29 cellular contexts compared by ENCODE assay signal in the genomic region with DNA sequence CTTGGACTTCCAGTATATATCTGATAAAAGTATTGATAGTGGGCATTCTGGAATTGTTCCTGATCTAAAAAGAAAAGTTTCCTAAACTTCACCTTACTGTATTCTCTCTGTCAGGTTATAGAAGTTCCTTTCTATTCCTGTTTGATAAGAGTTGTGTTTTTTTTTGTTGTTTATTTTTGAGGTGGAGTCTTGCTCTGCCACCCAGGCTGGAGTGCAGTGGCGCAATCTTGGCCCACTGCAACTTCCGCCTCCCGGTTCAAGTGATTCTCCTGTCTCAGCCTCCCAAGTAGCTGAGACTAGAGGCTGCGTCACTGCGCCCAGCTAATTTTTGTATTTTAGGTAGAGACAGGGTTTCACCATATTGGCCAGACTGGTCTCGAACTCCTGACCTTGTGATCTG.
"Had no signal": no experiment of that assay in that cellular context is flagged by ENCODE, and none has a peak within 500 bp of the region (broad histone marks: within the 10 kb centered on the region; RNA-seq: fewer than 3 reads in every experiment).

No MANE protein-coding gene starts in this region.

- H3K27ac Mint-ChIP-seq: effector memory CD8-positive, alpha-beta T cell; immature natural killer cell; memory B cell; naive thymus-derived CD4-positive, alpha-beta T cell; nephron; neural progenitor cell; stimulated activated effector memory CD8-positive, alpha-beta T cell treated with anti-CD3 and anti-CD28 coated beads, Interleukin-12 subunit alpha, Interleukin-12 subunit beta, amount 100 ng/mL, for 72 hours had no signal

- H3K27me3 Mint-ChIP-seq: effector memory CD8-positive, alpha-beta T cell; memory B cell; naive thymus-derived CD4-positive, alpha-beta T cell had no signal

- H3K9me3 Mint-ChIP-seq: effector memory CD8-positive, alpha-beta T cell; immature natural killer cell; stimulated activated effector memory CD8-positive, alpha-beta T cell treated with anti-CD3 and anti-CD28 coated beads, Interleukin-12 subunit alpha, Interleukin-12 subunit beta, amount 100 ng/mL, for 72 hours had no signal

- DNase-seq: cortex of kidney; effector memory CD8-positive, alpha-beta T cell; erythroblast; esophagus squamous epithelium; foreskin melanocyte; hypothalamus; immature natural killer cell; islet precursor cell; kidney glomerular epithelial cell; naive thymus-derived CD4-positive, alpha-beta T cell; nucleus accumbens; sigmoid colon; stimulated activated CD4-positive, alpha-beta T cell treated with anti-CD3 and anti-CD28 coated beads, Interleukin-2, amount 100 ng/mL, for 24 hours; stimulated activated CD4-positive, alpha-beta T cell treated with anti-CD3 and anti-CD28 coated beads, Interleukin-4, amount 100 ng/mL, for 24 hours; stimulated activated naive CD4-positive, alpha-beta T cell treated with Interleukin-2 at 50 U/mL for 16 hours; substantia nigra; testis; upper lobe of right lung had no signal

- H3K27ac ChIP-seq: esophagus squamous epithelium, neural progenitor cell, prostate gland, right atrium auricular region, sigmoid colon, testis, tibial nerve, upper lobe of right lung, vagina had no signal

- H3K27me3 ChIP-seq: esophagus squamous epithelium, neural progenitor cell, right atrium auricular region, sigmoid colon, testis, tibial nerve, upper lobe of right lung, vagina had no signal

- FAIRE-seq: endometrium had no signal

- H3K4me3 ChIP-seq: esophagus squamous epithelium, lung, neural progenitor cell, prostate gland, right atrium auricular region, sigmoid colon, testis, tibial nerve, upper lobe of right lung, vagina had no signal

- H3K4me3 Mint-ChIP-seq: effector memory CD8-positive, alpha-beta T cell; immature natural killer cell; memory B cell; naive thymus-derived CD4-positive, alpha-beta T cell; nephron; neural progenitor cell; stimulated activated effector memory CD8-positive, alpha-beta T cell treated with anti-CD3 and anti-CD28 coated beads, Interleukin-12 subunit alpha, Interleukin-12 subunit beta, amount 100 ng/mL, for 72 hours had no signal

- H2AFZ ChIP-seq: neural progenitor cell had no signal

- H3K4me1 ChIP-seq: esophagus squamous epithelium, neural progenitor cell, prostate gland, right atrium auricular region, sigmoid colon, testis, tibial nerve, upper lobe of right lung, vagina had no signal

- H3K4me1 Mint-ChIP-seq: nephron, neural progenitor cell had no signal

- H3K9ac ChIP-seq: neural progenitor cell had no signal

- ATAC-seq: effector memory CD8-positive, alpha-beta T cell; left lobe of liver; naive thymus-derived CD4-positive, alpha-beta T cell; stimulated activated effector memory CD8-positive, alpha-beta T cell treated with anti-CD3 and anti-CD28 coated beads, Interleukin-12 subunit alpha, Interleukin-12 subunit beta, amount 100 ng/mL, for 72 hours; upper lobe of right lung had no signal

- H3K4me2 ChIP-seq: neural progenitor cell had no signal

- H3K9me3 ChIP-seq: esophagus squamous epithelium, prostate gland, right atrium auricular region, sigmoid colon, testis, tibial nerve, upper lobe of right lung, vagina had no signal

- H3K36me3 ChIP-seq: esophagus squamous epithelium, prostate gland, right atrium auricular region, sigmoid colon, tibial nerve, upper lobe of right lung, vagina had no signal
